ENCODE assay signal across 8 cellular contexts in genomic region chr16:89362187-89362865, GRCh38.
DNase-seq lines count a peak whose midpoint lies in the region; ATAC-seq and TF ChIP-seq lines count a peak whose summit lies in the region.
"Not testable (repeated sequence)": the region's sequence is repeated elsewhere in the genome, so short reads cannot be mapped to it uniquely, and the experiment has no call there.

No MANE protein-coding gene starts in this region.

- peak overlapping the region; percentile 15 for H3K27ac Mint-ChIP-seq in CD8-positive, alpha-beta T cell
- H3K27ac Mint-ChIP-seq in T-helper 2 cell treated with Interferon-gamma antibody and Interleukin-4, amounts not matched to agents 5 μg/mL and 100 μg/mL, for 36 hours: peak overlapping the region; percentile 94
- peak overlapping the region; percentile 85 for H3K27ac Mint-ChIP-seq in MCF 10A (ENCODE audit: low read depth, unreplicated experiment)

- not testable (repeated sequence) for H3K27me3 ChIP-seq in CD8-positive, alpha-beta T cell (ENCODE audit: insufficient read depth, low read length)

- H3K4me3 Mint-ChIP-seq in CD8-positive, alpha-beta T cell: peak overlapping the region; percentile 8
- H3K4me3 Mint-ChIP-seq in T-helper 2 cell treated with Interferon-gamma antibody and Interleukin-4, amounts not matched to agents 5 μg/mL and 100 μg/mL, for 36 hours: peak overlapping the region; percentile 76
- peak overlapping the region; percentile 64 for H3K4me3 Mint-ChIP-seq in MCF 10A (ENCODE audit: unreplicated experiment)

- H3K36me3 ChIP-seq in CD8-positive, alpha-beta T cell (ENCODE audit: insufficient read depth, low read length): not testable (repeated sequence)

- H3K4me1 ChIP-seq in CD8-positive, alpha-beta T cell (ENCODE audit: insufficient read depth, low read length): peaks cover 80% of the 10 kb centered on the region

- intact Hi-C loops in CD8-positive, alpha-beta T cell (cut with DNase I, micrococcal nuclease); MCF 10A (cut with micrococcal nuclease): not testable (repeated sequence)

- DNase-seq in CD8-positive, alpha-beta T cell: not testable (repeated sequence)
- DNase-seq in GM19238 (ENCODE audit: insufficient read length, low spot score): peak; percentile 54
- DNase-seq in T-helper 2 cell treated with Interferon-gamma antibody and Interleukin-4, amounts not matched to agents 5 μg/mL and 100 μg/mL, for 36 hours (ENCODE audit: low spot score): peak; percentile 35
- peak; percentile 47 for DNase-seq in MCF 10A (ENCODE audit: unreplicated experiment)
- DNase-seq in iris pigment epithelial cell (ENCODE audit: low read depth): peak; percentile 31

- peaks cover 20% of the 10 kb centered on the region for H3K36me3 Mint-ChIP-seq in CD8-positive, alpha-beta T cell
- peaks cover 17% of the 10 kb centered on the region for H3K36me3 Mint-ChIP-seq in T-helper 2 cell treated with Interferon-gamma antibody and Interleukin-4, amounts not matched to agents 5 μg/mL and 100 μg/mL, for 36 hours (ENCODE audit: low read depth)
- peaks cover 59% of the 10 kb centered on the region for H3K36me3 Mint-ChIP-seq in MCF 10A (ENCODE audit: insufficient read depth, unreplicated experiment)

- CTCF ChIA-PET in CD8-positive, alpha-beta T cell (lab: Charles Lee): interaction anchor here (0.9 to 1.7 kb wide), 3 partner anchors 8 to 23 kb away, joined by 3 to 4 read pairs (median 3); no protein-coding TSS in a partner anchor
- CTCF ChIA-PET in MCF 10A (lab: Yijun Ruan, JAX): interaction anchor here (0.6 to 1.2 kb wide), 3 partner anchors 16 to 95 kb away, joined by 3 to 4 read pairs (median 3); no protein-coding TSS in a partner anchor

- not testable (repeated sequence) for H3K9me3 ChIP-seq in CD8-positive, alpha-beta T cell (ENCODE audit: low read length)

- H3K4me3 ChIP-seq in CD8-positive, alpha-beta T cell (ENCODE audit: low read depth, low read length): peak overlapping the region; percentile 16
- H3K4me3 ChIP-seq in skin epidermis: not testable (repeated sequence)

- not testable (repeated sequence) for TF ChIP-seq CTCF in CD8-positive, alpha-beta T cell (IDR thresholded peaks at IDR 0.05); MCF 10A (IDR thresholded peaks at IDR 0.05; ENCODE audit: unreplicated experiment)

- H3K9me3 Mint-ChIP-seq in CD8-positive, alpha-beta T cell; T-helper 2 cell treated with Interferon-gamma antibody and Interleukin-4, amounts not matched to agents 5 μg/mL and 100 μg/mL, for 36 hours; MCF 10A (ENCODE audit: unreplicated experiment): not testable (repeated sequence)

- ATAC-seq in CD8-positive, alpha-beta T cell: not testable (repeated sequence)
- ATAC-seq in HG02623 (IDR thresholded peaks at IDR 0.05; ENCODE audit: unreplicated experiment) (peak; percentile 41), HG03469 (IDR thresholded peaks at IDR 0.05; ENCODE audit: unreplicated experiment) (peak; percentile 41)

- POLR2A ChIA-PET in CD8-positive, alpha-beta T cell (lab: Charles Lee): interaction anchor here (0.8 to 1.6 kb wide), 5 partner anchors 18 to 145 kb away, joined by 3 to 9 read pairs (median 4); partner anchors contain the start of gene SPG7
- POLR2A ChIA-PET in MCF 10A (lab: Yijun Ruan, JAX): interaction anchor here (0.5 to 3.4 kb wide), 18 partner anchors 9 to 338 kb away, joined by 3 to 10 read pairs (median 4); partner anchors contain the start of genes SPG7 and ZNF778

- peaks cover 92% of the 10 kb centered on the region for H3K4me1 Mint-ChIP-seq in CD8-positive, alpha-beta T cell (ENCODE audit: low read depth)
- peaks cover 84% of the 10 kb centered on the region for H3K4me1 Mint-ChIP-seq in T-helper 2 cell treated with Interferon-gamma antibody and Interleukin-4, amounts not matched to agents 5 μg/mL and 100 μg/mL, for 36 hours (ENCODE audit: low read depth)
- peaks cover 36% of the 10 kb centered on the region for H3K4me1 Mint-ChIP-seq in MCF 10A (ENCODE audit: insufficient read depth, unreplicated experiment)

- not testable (repeated sequence) for H3K27ac ChIP-seq in CD8-positive, alpha-beta T cell (ENCODE audit: low read depth, low read length)
- H3K27ac ChIP-seq in skin epidermis: peak overlapping the region in 15 of 21 experiments; percentile 5 to 80 (median 47)

- not testable (repeated sequence) for BruUV-seq in MCF 10A (replicated peaks; lab: Mats Ljungman, UMichigan)

- H3K27me3 Mint-ChIP-seq in CD8-positive, alpha-beta T cell (ENCODE audit: low read depth); T-helper 2 cell treated with Interferon-gamma antibody and Interleukin-4, amounts not matched to agents 5 μg/mL and 100 μg/mL, for 36 hours (ENCODE audit: low read depth); MCF 10A (ENCODE audit: insufficient read depth, unreplicated experiment): not testable (repeated sequence)

Comparison
In these comparisons a context has a peak if more than half of its experiments do, and no peak if none do; other contexts are left out.
1. H3K27ac Mint-ChIP-seq: peak in every context shown above with its lines; median percentile 94 in T-helper 2 cell treated with Interferon-gamma antibody and Interleukin-4, amounts not matched to agents 5 μg/mL and 100 μg/mL, for 36 hours; 85 in MCF 10A; 15 in CD8-positive, alpha-beta T cell.
2. H3K4me3 Mint-ChIP-seq: peak in every context shown above with its lines; median percentile 76 in T-helper 2 cell treated with Interferon-gamma antibody and Interleukin-4, amounts not matched to agents 5 μg/mL and 100 μg/mL, for 36 hours; 64 in MCF 10A; 8 in CD8-positive, alpha-beta T cell.